Comparison of ENCODE assay signal across 8 cellular contexts in the genomic region with DNA sequence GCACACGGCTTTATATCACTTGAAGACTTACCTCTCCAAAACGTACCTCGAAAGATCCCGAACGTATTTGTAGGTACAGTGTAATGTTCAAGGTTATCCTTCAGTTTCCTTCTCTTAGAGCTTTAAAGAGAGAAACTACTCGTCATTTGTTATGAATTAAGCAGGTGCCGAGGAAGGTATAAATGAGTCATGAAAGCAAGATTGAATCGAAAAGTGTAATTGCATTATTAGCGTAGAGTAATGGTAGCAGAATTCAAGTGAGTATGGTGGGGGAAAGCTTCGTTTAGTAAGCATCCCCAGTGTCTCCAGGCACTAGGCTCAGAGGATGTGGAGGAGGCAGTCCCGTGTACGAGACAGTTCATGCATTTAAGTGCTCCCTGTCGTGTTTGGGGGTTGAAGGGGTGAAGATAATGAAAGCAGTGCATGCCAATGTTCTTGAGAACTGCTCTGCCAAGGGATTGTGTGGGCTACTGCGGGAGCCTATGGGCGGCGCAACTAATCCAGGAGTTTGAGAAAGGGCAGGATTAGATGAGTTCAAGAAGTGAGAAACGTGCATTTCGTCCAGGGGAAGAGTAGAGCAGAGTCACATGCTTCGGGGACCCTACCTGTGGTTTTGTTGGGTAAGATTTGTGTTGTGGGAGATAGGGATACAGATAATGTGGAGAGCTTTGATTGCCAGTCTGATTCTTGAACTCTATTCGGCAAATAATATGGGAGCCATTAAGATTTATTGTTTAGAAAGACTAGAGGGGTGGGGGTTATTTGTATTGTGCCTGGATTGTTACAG. TPM values are rescaled to one million over a fixed set of nuclear protein-coding genes. Genes with fewer than 3 reads are reported as not detected.
A peak's percentile ranks its signal among the peaks of the same experiment; 100 is the strongest.
DNase-seq lines count a peak whose midpoint lies in the region; ATAC-seq and TF ChIP-seq lines count a peak whose summit lies in the region.

No MANE protein-coding gene starts in this region.

- H3K27me3 ChIP-seq in DND-41 (ENCODE audit: insufficient read depth, low read length, poor library complexity) = no peaks in the 10 kb centered on the region
- H3K27me3 ChIP-seq in SU-DHL-6 (ENCODE audit: low read length) = no peaks in the 10 kb centered on the region
- no peaks in the 10 kb centered on the region for H3K27me3 ChIP-seq in foreskin keratinocyte
- H3K27me3 ChIP-seq in skeletal muscle tissue (ENCODE audit: control insufficient read depth in 3 of 3, insufficient read depth in 3 of 3, low read length in 3 of 3) = no peaks in the 10 kb centered on the region

- ATAC-seq in DND-41 (ENCODE audit: insufficient read depth, low read depth) (peak; percentile 35), HG02973 (IDR thresholded peaks at IDR 0.05; ENCODE audit: unreplicated experiment) (peak; percentile 3), foreskin keratinocyte (peak; percentile 17), HG03520 (IDR thresholded peaks at IDR 0.05; ENCODE audit: unreplicated experiment) (no peak)

- TF ChIP-seq CTCF in DND-41 (IDR thresholded peaks at IDR 0.05; ENCODE audit: borderline replicate concordance, extremely low read depth, low read length, poor library complexity, severe bottlenecking) (no peak), SU-DHL-6 (IDR thresholded peaks at IDR 0.05; ENCODE audit: insufficient read depth, low read length, poor library complexity, severe bottlenecking) (no peak), foreskin keratinocyte (conservative IDR thresholded peaks at IDR 0.05) (peak; percentile 24)

- H4K20me1 ChIP-seq in DND-41 (ENCODE audit: insufficient read depth, low read length) (peaks cover 18% of the 10 kb centered on the region; the same call in 1 of the 2 replicates), SU-DHL-6 (ENCODE audit: low read depth, low read length) (no peaks in the 10 kb centered on the region)

- H3K27ac ChIP-seq in DND-41 (ENCODE audit: low read length) (peak overlapping the region; percentile 95), SU-DHL-6 (ENCODE audit: low read depth, low read length) (peak overlapping the region; percentile 82), foreskin keratinocyte (peak overlapping the region; percentile 26), skeletal muscle tissue (ENCODE audit: low read depth, low read length) (no peak overlapping the region)

- H3K36me3 ChIP-seq in DND-41 (ENCODE audit: insufficient read depth, low read length) = peaks cover 26% of the 10 kb centered on the region
- H3K36me3 ChIP-seq in SU-DHL-6 (ENCODE audit: low read length) = peaks cover 14% of the 10 kb centered on the region
- peaks cover 6 to 10% (median 7%) of the 10 kb centered on the region in 3 donors for H3K36me3 ChIP-seq in skeletal muscle tissue (ENCODE audit: control insufficient read depth in 3 of 3, insufficient read depth in 3 of 3, low read length in 3 of 3)

- peaks cover 21% of the 10 kb centered on the region for H3F3A ChIP-seq in SU-DHL-6 (ENCODE audit: insufficient read depth)

- H3K9me2 ChIP-seq in SU-DHL-6 (replicated peaks; ENCODE audit: insufficient read depth, low read length) = no peaks in the 10 kb centered on the region

- peaks cover 49% of the 10 kb centered on the region for H3K79me2 ChIP-seq in DND-41 (ENCODE audit: insufficient read depth, low read length)
- H3K79me2 ChIP-seq in SU-DHL-6 (ENCODE audit: insufficient read depth, low read length) = peaks cover 58% of the 10 kb centered on the region

- peak overlapping the region; percentile 77 for H3K4me2 ChIP-seq in DND-41 (ENCODE audit: insufficient read depth, low read length)
- H3K4me2 ChIP-seq in SU-DHL-6 (ENCODE audit: low read depth, low read length, poor library complexity, severe bottlenecking) = peak overlapping the region; percentile 87

- no peaks in the 10 kb centered on the region for H3K9me3 ChIP-seq in DND-41 (ENCODE audit: insufficient read depth, low read length, severe bottlenecking)
- H3K9me3 ChIP-seq in SU-DHL-6 (ENCODE audit: insufficient read depth, low read length) = no peaks in the 10 kb centered on the region
- no peaks in the 10 kb centered on the region for H3K9me3 ChIP-seq in skeletal muscle tissue (ENCODE audit: control insufficient read depth in 3 of 3, low read length in 3 of 3)

- H3K9ac ChIP-seq in DND-41 (ENCODE audit: low read depth, low read length) = peak overlapping the region; percentile 73
- H3K9ac ChIP-seq in SU-DHL-6 (ENCODE audit: low read length) = peak overlapping the region; percentile 82
- H3K9ac ChIP-seq in skeletal muscle tissue (ENCODE audit: low read depth in 1 of 3, low read length in 3 of 3) = peak overlapping the region; percentile 59 to 88 (median 65)

- DNase-seq in DND-41 (peak; percentile 46), foreskin keratinocyte (peak; percentile 10 to 37), NCI-H1436 (lab: John Stamatoyannopoulos, UW) (no peak), ureter (ENCODE audit: low spot score) (no peak)

- H3K4me3 ChIP-seq in DND-41 (ENCODE audit: low read depth in 1 of 2, low read length in 2 of 2) (peak overlapping the region; percentile 74 to 76; a peak in 3 of 4 replicates), SU-DHL-6 (ENCODE audit: insufficient read depth, low read length, poor library complexity, severe bottlenecking) (peak overlapping the region; percentile 76), skeletal muscle tissue (ENCODE audit: low read length in 3 of 3) (peak overlapping the region; percentile 79 to 99 (median 95))

- H3K4me1 ChIP-seq in DND-41 (ENCODE audit: insufficient read depth, low read length) (peaks cover 38% of the 10 kb centered on the region), foreskin keratinocyte (peaks cover 18% of the 10 kb centered on the region), skeletal muscle tissue (ENCODE audit: control insufficient read depth in 3 of 3, insufficient read depth in 3 of 3, low read length in 3 of 3) (peaks cover 12 to 31% (median 20%) of the 10 kb centered on the region in 3 donors)

- H2AFZ ChIP-seq in DND-41 (ENCODE audit: low read depth, low read length) (peak overlapping the region; percentile 79), SU-DHL-6 (ENCODE audit: low read depth, low read length, severe bottlenecking) (peak overlapping the region; percentile 91)

RNA-seq across cellular contexts. Expression of gene POLR1B, which starts 0.9 kb away (rescaled TPM):
- total RNA-seq in foreskin keratinocyte (26.1 and 32.4 TPM in 2 replicates), skeletal muscle tissue (20.9 TPM), ureter (28.7 TPM)
- polyA plus RNA-seq in foreskin keratinocyte = 8.0 and 12.0 TPM in 2 replicates

RNA-seq across cellular contexts. Expression of gene CHCHD5, which starts 41.2 kb away (rescaled TPM):
- total RNA-seq in foreskin keratinocyte = 26.9 and 30.4 TPM in 2 replicates
- 47.5 and 49.9 TPM in 2 replicates for polyA plus RNA-seq in foreskin keratinocyte
- total RNA-seq in skeletal muscle tissue = 10.4 TPM
- 43.0 TPM for total RNA-seq in ureter

Comparison
In these comparisons a context has a peak if more than half of its experiments do, and no peak if none do; other contexts are left out.
1. DNase-seq: peak in DND-41 (single experiment) and foreskin keratinocyte (2 of 2); none in NCI-H1436 (single experiment) and ureter (single experiment).
2. Peak in every context shown above with its lines, with median percentiles within 50 percentile points of each other: H3K4me3 ChIP-seq and H3K9ac ChIP-seq.